8 cellular contexts compared by ENCODE assay signal in genomic region chr17:40485851-40486512, GRCh38. TPM values are rescaled to one million over a fixed set of nuclear protein-coding genes. Genes with fewer than 3 reads are reported as not detected.
DNase-seq lines count a peak whose midpoint lies in the region; ATAC-seq and TF ChIP-seq lines count a peak whose summit lies in the region.

No MANE protein-coding gene starts in this region.

- no peak overlapping the region for H3K4me3 Mint-ChIP-seq in T-cell

- in situ Hi-C loops in IMR-90 (cut with MboI; ENCODE audit: low sequenced_read_pairs): no loop called here

- H3K27ac ChIP-seq in IMR-90 (ENCODE audit: insufficient read depth, low read length) (peak overlapping the region; percentile 89), epithelial cell of prostate (peak overlapping the region; percentile 99), dorsolateral prefrontal cortex (peak overlapping the region in 1 of 59 donors; percentile 64)

- H2AK5ac ChIP-seq in IMR-90 (ENCODE audit: low read depth, low read length): peak overlapping the region; percentile 97

- H3K4me2 ChIP-seq in IMR-90 (ENCODE audit: low read depth, low read length): peak overlapping the region; percentile 73

- H2BK5ac ChIP-seq in IMR-90 (ENCODE audit: low read depth, low read length, poor library complexity, severe bottlenecking): peak overlapping the region; percentile 99

- no peaks in the 10 kb centered on the region for H3K36me3 Mint-ChIP-seq in T-cell

- TF ChIP-seq CTCF in IMR-90 (conservative IDR thresholded peaks at IDR 0.05; ENCODE audit: low read depth, low read length) (no peak), dorsolateral prefrontal cortex (IDR thresholded peaks at IDR 0.05 in 54 of 56, conservative IDR thresholded peaks at IDR 0.05 in 2 of 56; ENCODE audit: low read depth in 1 of 56, partially characterized antibody in 56 of 56) (no peak)

- H3K9me3 Mint-ChIP-seq in T-cell: no peaks in the 10 kb centered on the region

- peaks cover 47% of the 10 kb centered on the region for H3K4me1 ChIP-seq in IMR-90 (ENCODE audit: control insufficient read depth, insufficient read depth, low read length)

- peak overlapping the region; percentile 100 for H4K91ac ChIP-seq in IMR-90 (ENCODE audit: insufficient read depth, low read depth, low read length)

- no peak overlapping the region for H3K4me3 ChIP-seq in IMR-90 (ENCODE audit: insufficient read depth, low read depth, low read length)
- H3K4me3 ChIP-seq in skeletal muscle cell (ENCODE audit: low read depth, low read length): no peak overlapping the region
- H3K4me3 ChIP-seq in dorsolateral prefrontal cortex: no peak overlapping the region

- no peaks in the 10 kb centered on the region for H3K9me3 ChIP-seq in IMR-90 (ENCODE audit: control insufficient read depth, insufficient read depth, low read length)

- H3K27ac Mint-ChIP-seq in T-cell: peak overlapping the region; percentile 63 to 66

- H4K5ac ChIP-seq in IMR-90 (ENCODE audit: low read depth, low read length): peak overlapping the region; percentile 97

- DNase-seq in IMR-90 (peak; percentile 100), T-cell (peak in 16 of 34 experiments; percentile 7 to 40 (median 20)), epithelial cell of prostate (ENCODE audit: low read depth, low spot score) (peak; percentile 89), skeletal muscle cell (ENCODE audit: low read depth) (peak; percentile 99), dorsolateral prefrontal cortex (no peak), NCI-H2227 treated with DMSO at 0.1 percent for 48 hours (lab: John Stamatoyannopoulos, UW) (no peak)

- H3K27me3 ChIP-seq in IMR-90 (ENCODE audit: control insufficient read depth, insufficient read depth, low read length): no peaks in the 10 kb centered on the region
- H3K27me3 ChIP-seq in dorsolateral prefrontal cortex: no peaks in the 10 kb centered on the region

- peak overlapping the region; percentile 90 to 98 for H4K8ac ChIP-seq in IMR-90 (ENCODE audit: low read depth in 2 of 2, low read length in 2 of 2)

- dilution Hi-C loops in IMR-90 (cut with HindIII; ENCODE audit: low sequenced_read_pairs, unreplicated experiment): no loop called here

- H3K56ac ChIP-seq in IMR-90 (ENCODE audit: extremely low read depth, insufficient read depth, low read length): peak overlapping the region; percentile 97

- peak overlapping the region; percentile 98 for H3K23ac ChIP-seq in IMR-90 (ENCODE audit: low read depth, low read length)

- no peaks in the 10 kb centered on the region for H4K20me1 ChIP-seq in IMR-90 (ENCODE audit: insufficient read depth, low read length)

- POLR2A ChIA-PET in IMR-90 (lab: Charles Lee; ENCODE audit: unreplicated experiment): interaction anchor here (0.5 to 1.6 kb wide), 7 partner anchors 11 to 120 kb away, joined by 3 to 6 read pairs (median 3); no protein-coding TSS in a partner anchor
- POLR2A ChIA-PET in T-cell (lab: Charles Lee): interaction anchor here (0.6 to 1.0 kb wide), 4 partner anchors 60 to 1202 kb away, joined by 3 to 5 read pairs (median 4); no protein-coding TSS in a partner anchor

- H2AFZ ChIP-seq in IMR-90 (replicated peaks; ENCODE audit: low read length, poor library complexity): peak overlapping the region; percentile 87

- H2AK9ac ChIP-seq in IMR-90 (replicated peaks; ENCODE audit: low read depth, low read length, poor library complexity): peak overlapping the region; percentile 94

- H3K27me3 Mint-ChIP-seq in T-cell: no peaks in the 10 kb centered on the region

- intact Hi-C loops in IMR-90 (cut with micrococcal nuclease): loop anchor here (1.0 kb wide), 2 partner anchors 13 to 35 kb away; no protein-coding TSS in a partner anchor
- intact Hi-C loops in dorsolateral prefrontal cortex (cut with DNase I): no loop called here

- H2BK120ac ChIP-seq in IMR-90 (ENCODE audit: low read depth, low read length): peak overlapping the region; percentile 100

- H3K36me3 ChIP-seq in IMR-90 (ENCODE audit: control insufficient read depth, insufficient read depth, low read length): no peaks in the 10 kb centered on the region

- H2BK15ac ChIP-seq in IMR-90 (ENCODE audit: low read depth, low read length): peak overlapping the region; percentile 96

- peak overlapping the region; percentile 96 for H3K14ac ChIP-seq in IMR-90 (replicated peaks; ENCODE audit: low read depth, low read length)

- H3K18ac ChIP-seq in IMR-90 (ENCODE audit: low read depth, low read length): peak overlapping the region; percentile 98

- TF ChIP-seq POLR2A in IMR-90 (IDR thresholded peaks at IDR 0.05; ENCODE audit: low read depth, low read length): peak; percentile 82; the same call in 1 of the 2 replicates

- H3K4me1 Mint-ChIP-seq in T-cell: peaks cover 74 to 92% (median 80%) of the 10 kb centered on the region in 3 donors

- H3K9me1 ChIP-seq in IMR-90 (ENCODE audit: insufficient read depth, low read length): peaks cover 48% of the 10 kb centered on the region

- ATAC-seq in IMR-90 (ENCODE audit: low read depth) (peak; percentile 86), T-cell (replicated peaks in 1 of 4) (peak; percentile 33 to 74 (median 40)), GM18519 (IDR thresholded peaks at IDR 0.05; ENCODE audit: low FRiP score, unreplicated experiment) (no peak), HG02588 (IDR thresholded peaks at IDR 0.05; ENCODE audit: unreplicated experiment) (no peak)

- no peak; the same call in none of the 2 replicates for TF ChIP-seq RAD21 in IMR-90 (IDR thresholded peaks at IDR 0.05; ENCODE audit: low read length)

- H3K79me1 ChIP-seq in IMR-90 (ENCODE audit: low read depth in 1 of 2, low read length in 2 of 2): peaks cover 0 to 25% of the 10 kb centered on the region in 2 experiments; a peak in 3 of 4 replicates

- WGBS in IMR-90 (ENCODE audit: extremely low coverage in 2 of 2, insufficient read length in 1 of 2), 2 experiments: 0% methylated on average over 3 of the region's 17 CpGs; no CpG with 5 or more reads in 1 of the 2 experiments

- CTCF ChIA-PET in IMR-90 (lab: Yijun Ruan, JAX): interaction anchor here (0.6 to 1.2 kb wide), 2 partner anchors 10 to 45 kb away, joined by 4 to 5 read pairs; no protein-coding TSS in a partner anchor
- CTCF ChIA-PET in T-cell (lab: Charles Lee): interaction anchor here (0.6 to 1.2 kb wide), 3 partner anchors 42 to 114 kb away, joined by 3 to 5 read pairs (median 4); no protein-coding TSS in a partner anchor

- H2BK20ac ChIP-seq in IMR-90 (ENCODE audit: low read depth, low read length): peak overlapping the region; percentile 100

- BruUV-seq in IMR-90 (replicated peaks; lab: Mats Ljungman, UMichigan): no TSS peak

- peak overlapping the region; percentile 76 for H3K9ac ChIP-seq in IMR-90 (ENCODE audit: low read depth, low read length)

- peak overlapping the region; percentile 99 for H3K4ac ChIP-seq in IMR-90 (ENCODE audit: low read depth, low read length)

TF ChIP-seq in IMR-90, 13 proteins besides CTCF, POLR2A, EP300 and RAD21:
- peak; percentile 95 for TF ChIP-seq CEBPB (IDR thresholded peaks at IDR 0.05; ENCODE audit: low read depth, low read length)
- TF ChIP-seq CHD1 (IDR thresholded peaks at IDR 0.05; ENCODE audit: low read depth, low read length): no peak
- peak; percentile 93 for TF ChIP-seq FOS (IDR thresholded peaks at IDR 0.05; ENCODE audit: low read depth, low read length)
- no peak for TF ChIP-seq NFE2L2 (IDR thresholded peaks at IDR 0.05; ENCODE audit: low read depth, low read length)
- no peak for TF ChIP-seq RFX5 (IDR thresholded peaks at IDR 0.05; ENCODE audit: low read depth, low read length)
- peak; percentile 89 for TF ChIP-seq MXI1 (IDR thresholded peaks at IDR 0.05; ENCODE audit: borderline replicate concordance, low read depth, low read length)
- peak; percentile 79 for TF ChIP-seq MAZ (IDR thresholded peaks at IDR 0.05; ENCODE audit: borderline replicate concordance, low read depth, low read length)
- TF ChIP-seq MAFK (IDR thresholded peaks at IDR 0.05; ENCODE audit: low read depth, low read length): no peak; the same call in 1 of the 2 replicates
- no peak; the same call in 1 of the 2 replicates for TF ChIP-seq USF2 (IDR thresholded peaks at IDR 0.05; ENCODE audit: low read depth, low read length)
- TF ChIP-seq BHLHE40 (IDR thresholded peaks at IDR 0.05; ENCODE audit: low read depth, low read length): no peak; the same call in 1 of the 2 replicates

RNA-seq across cellular contexts. Expression of gene TNS4, which starts 15.4 kb away (rescaled TPM):
- total RNA-seq in IMR-90 (2012; rRNA removed) (0.28 TPM in 1 of 2 replicates, not detected in the other), T-cell (1 to 10 TPM in 2 of 5 donors, under 1 TPM in 3; 0.55 to 3.7 (median 0.66) TPM), dorsolateral prefrontal cortex (not detected)
- 0.07 TPM in 1 of 2 replicates, not detected in the other for polyA plus RNA-seq in IMR-90 (2012; rRNA removed)
- polyA plus RNA-seq in IMR-90 (2012; cell fraction: cytosol; rRNA removed): 0.07 and 0.08 TPM in 2 replicates
- polyA plus RNA-seq in IMR-90 (2012; cell fraction: nucleus; rRNA removed; ENCODE audit: low replicate concordance): 0.33 and 0.57 TPM in 2 replicates

RNA-seq across cellular contexts. Expression of gene IGFBP4, which starts 42.7 kb away (rescaled TPM):
- total RNA-seq in IMR-90 (2012; rRNA removed): 257 and 308 TPM in 2 replicates
- polyA plus RNA-seq in IMR-90 (2012; rRNA removed): 1,187 TPM in 2 replicates
- 1,397 and 1,707 TPM in 2 replicates for polyA plus RNA-seq in IMR-90 (2012; cell fraction: cytosol; rRNA removed)
- 452 and 510 TPM in 2 replicates for polyA plus RNA-seq in IMR-90 (2012; cell fraction: nucleus; rRNA removed; ENCODE audit: low replicate concordance)
- 10 to 100 TPM in 3 of 5 donors, 1 to 10 TPM in 2; 4.0 to 12.3 (median 11.3) TPM for total RNA-seq in T-cell
- 100 to 1,000 TPM in 2 of 120 experiments, 10 to 100 TPM in 115, 1 to 10 TPM in 3; 8.8 to 151 (median 22.2) TPM for total RNA-seq in dorsolateral prefrontal cortex

Comparison
In these comparisons a context has a peak if more than half of its experiments do, and no peak if none do; other contexts are left out.
1. ATAC-seq: peak in IMR-90 (single experiment) and T-cell (4 of 4); none in GM18519 (single experiment) and HG02588 (single experiment).
2. DNase-seq: peak in IMR-90 (single experiment), epithelial cell of prostate (single experiment) and skeletal muscle cell (single experiment); none in dorsolateral prefrontal cortex (0 of 10) and NCI-H2227 treated with DMSO at 0.1 percent for 48 hours (single experiment).